ENCODE assay signal across 17 cellular contexts in the genomic region with DNA sequence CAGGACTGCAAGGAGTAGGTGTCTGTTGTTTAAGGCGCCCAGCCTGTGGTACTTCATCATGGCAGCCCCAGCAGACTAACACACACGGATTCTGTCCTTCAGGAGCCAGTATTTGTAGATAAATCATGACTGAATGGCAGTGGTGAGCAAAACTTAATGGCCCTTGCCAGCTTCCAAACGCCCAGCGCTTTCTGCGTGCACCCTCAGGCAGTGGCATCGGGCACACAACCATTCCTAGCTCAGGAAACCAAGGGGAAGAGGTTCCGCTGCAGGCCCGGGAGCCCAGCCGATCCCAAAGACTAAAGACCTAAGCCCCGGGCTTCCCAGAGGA.
DNase-seq lines count a peak whose midpoint lies in the region; FAIRE-seq and TF ChIP-seq lines count a peak whose summit lies in the region.
"Had no signal": no experiment of that assay in that cellular context is flagged by ENCODE, and none has a peak within 500 bp of the region (broad histone marks: within the 10 kb centered on the region; RNA-seq: fewer than 3 reads in every experiment).

No MANE protein-coding gene starts in this region.

- no peak overlapping the region for H3K4me2 ChIP-seq in H1 (ENCODE audit: insufficient read depth in 1 of 2, low read depth in 2 of 2, low read length in 2 of 2)
- H3K4me2 ChIP-seq: BLaER1 had no signal

- H4K5ac ChIP-seq in H1 (ENCODE audit: insufficient read length, low read depth, low read length): no peak overlapping the region

- no peak overlapping the region for H3K9ac ChIP-seq in H1 (replicated peaks in 1 of 4; ENCODE audit: extremely low read depth in 1 of 4, low read depth in 3 of 4, low read length in 3 of 4)
- H3K9ac ChIP-seq: BLaER1, GM23248 had no signal

- no peaks in the 10 kb centered on the region for H3K79me1 ChIP-seq in H1 (ENCODE audit: low read depth, low read length)

- H2BK120ac ChIP-seq in H1 (replicated peaks; ENCODE audit: low read depth, low read length): no peak overlapping the region

- no peak for TF ChIP-seq RAD21 in H1 (IDR thresholded peaks at IDR 0.05 in 1 of 2, conservative IDR thresholded peaks at IDR 0.05 in 1 of 2; ENCODE audit: low read depth in 2 of 2, low read length in 2 of 2)

- H3K56ac ChIP-seq in H1 (replicated peaks; ENCODE audit: insufficient read length, low read depth, low read length): no peak overlapping the region

- POLR2A ChIA-PET in H1 (lab: Charles Lee; ENCODE audit: partially characterized antibody): no interaction called here

- no peaks in the 10 kb centered on the region for H3K36me3 ChIP-seq in H1 (ENCODE audit: control insufficient read depth in 2 of 4, insufficient read depth in 4 of 4, low read length in 3 of 4)
- no peaks in the 10 kb centered on the region for H3K36me3 ChIP-seq in sigmoid colon
- H3K36me3 ChIP-seq: BLaER1 had no signal

- peak overlapping the region; percentile 46; the same call in 1 of the 2 replicates for H2BK15ac ChIP-seq in H1 (ENCODE audit: low read length)

- TF ChIP-seq EP300 in H1 (IDR thresholded peaks at IDR 0.05; ENCODE audit: borderline replicate concordance in 1 of 2, low read depth in 2 of 2, low read length in 2 of 2): no peak
- no peak for TF ChIP-seq EP300 in sigmoid colon (IDR thresholded peaks at IDR 0.05)

- H3K23ac ChIP-seq in H1 (ENCODE audit: insufficient read length): no peak overlapping the region

- H3K4me3 ChIP-seq in H1 (ENCODE audit: extremely low read depth in 1 of 4, insufficient read depth in 2 of 4, low read depth in 3 of 4, low read length in 4 of 4) (no peak overlapping the region), sigmoid colon (no peak overlapping the region)
- H3K4me3 ChIP-seq: BLaER1, GM23248 had no signal

- H2BK5ac ChIP-seq in H1 (ENCODE audit: low read depth, low read length): no peak overlapping the region

- FAIRE-seq in H1 (lab: Jason Lieb, UNC): no peak
- FAIRE-seq in urothelium cell line (lab: Jason Lieb, UNC): no peak

- peaks cover 0 to 2% of the 10 kb centered on the region in 2 experiments for H4K20me1 ChIP-seq in H1 (replicated peaks in 1 of 2; ENCODE audit: control insufficient read depth in 1 of 2, insufficient read depth in 2 of 2, low read length in 2 of 2)
- H4K20me1 ChIP-seq: BLaER1 had no signal

- TF ChIP-seq CTCF in H1 (IDR thresholded peaks at IDR 0.05; ENCODE audit: control extremely low read depth in 1 of 3, insufficient read depth in 1 of 3, low read depth in 1 of 3, low read length in 3 of 3) (no peak), sigmoid colon (IDR thresholded peaks at IDR 0.05) (no peak)

- H3K18ac ChIP-seq in H1 (ENCODE audit: extremely low read depth, low read length): no peak overlapping the region

- H3K9me3 ChIP-seq in H1 (ENCODE audit: insufficient read depth in 2 of 2, low read depth in 1 of 2, low read length in 1 of 2): no peaks in the 10 kb centered on the region
- H3K9me3 ChIP-seq in sigmoid colon: no peaks in the 10 kb centered on the region
- H3K9me3 ChIP-seq: BLaER1, Caco-2 had no signal

- H3K27me3 ChIP-seq in H1 (replicated peaks in 1 of 4; ENCODE audit: control insufficient read depth in 3 of 4, extremely low read depth in 1 of 4, insufficient read depth in 3 of 4, low read length in 3 of 4) (no peaks in the 10 kb centered on the region), sigmoid colon (peaks cover 0 to 29% (median under 1%) of the 10 kb centered on the region in 3 donors)
- H3K27me3 ChIP-seq: BLaER1 had no signal

- DNase-seq in activated CD4-positive, CD25-positive, alpha-beta regulatory T cell treated with anti-CD3 and anti-CD28 coated beads, Interleukin-2, amount 50 U/mL, for 72 hours: peak; percentile 3
- no peak for DNase-seq in activated CD4-positive, CD25-positive, alpha-beta regulatory T cell (lab: John Stamatoyannopoulos, UW)
- DNase-seq in H1 (ENCODE audit: low read depth in 1 of 2, low spot score in 2 of 2) (no peak), mesenteric fat pad (ENCODE audit: low spot score) (peak; percentile 62), sigmoid colon (peak; percentile 40), HCEC 1CT (no peak), NCI-H526 treated with DMSO at 0.1 percent for 48 hours (lab: John Stamatoyannopoulos, UW) (no peak), urothelium cell line (ENCODE audit: low spot score) (no peak)
- DNase-seq: 8988T; AML-193; CD8-positive, alpha-beta memory T cell; DMS53; GF-D8; GM23248; H7 had no signal

- H2AFZ ChIP-seq in H1 (ENCODE audit: low read length): no peak overlapping the region
- H2AFZ ChIP-seq: GM23248 had no signal

- no peak overlapping the region for H3K4ac ChIP-seq in H1 (replicated peaks; ENCODE audit: insufficient read length, low read depth, low read length)

- 92% methylated on average over 10 of the region's 10 CpGs; no CpG with 5 or more reads in 1 of the 2 experiments for WGBS in H1 (ENCODE audit: extremely low coverage in 1 of 2, insufficient coverage in 1 of 2, insufficient read length in 1 of 2, insufficient replicate concordance in 2 of 2, low coverage in 1 of 2, low lambda C conversion rate in 2 of 2, missing lambda C conversion rate in 1 of 2), 2 experiments
- 81 to 83% methylated on average over 10 of the region's 10 CpGs for WGBS in sigmoid colon, 2 donors

- H3K79me2 ChIP-seq in H1 (ENCODE audit: control insufficient read depth in 1 of 2, insufficient read depth in 2 of 2, low read length in 2 of 2): no peaks in the 10 kb centered on the region

- no peak overlapping the region for H4K8ac ChIP-seq in H1 (ENCODE audit: extremely low read depth, insufficient read depth, low read length)

- no peaks in the 10 kb centered on the region for H3K23me2 ChIP-seq in H1 (ENCODE audit: low read depth, low read length)

- H3K14ac ChIP-seq in H1 (ENCODE audit: insufficient read length): no peak overlapping the region

- H3K4me1 ChIP-seq in H1 (replicated peaks in 1 of 4; ENCODE audit: control insufficient read depth in 3 of 4, insufficient read depth in 4 of 4, low read length in 3 of 4) (peaks cover 0 to 2% (median 0%) of the 10 kb centered on the region in 4 experiments; a peak in 1 of 7 replicates), sigmoid colon (no peaks in the 10 kb centered on the region)
- H3K4me1 ChIP-seq: Caco-2 had no signal

- H3K27ac ChIP-seq in H1 (ENCODE audit: low read depth, low read length) (no peak overlapping the region), sigmoid colon (no peak overlapping the region)
- H3K27ac ChIP-seq: BLaER1, GM23248 had no signal

- CTCF ChIA-PET in H1 (lab: Charles Lee; ENCODE audit: partially characterized antibody): interaction anchor here (0.8 to 6.3 kb wide), 4 partner anchors 11 to 148 kb away, joined by 3 to 56 read pairs (median 3); no protein-coding TSS in a partner anchor

- no peak overlapping the region for H2BK12ac ChIP-seq in H1 (ENCODE audit: low read depth, low read length)

- no peak overlapping the region for H2BK20ac ChIP-seq in H1 (ENCODE audit: low read length)

- intact Hi-C loops in sigmoid colon (cut with DNase I): no loop called here

- H4K91ac ChIP-seq in H1 (replicated peaks; ENCODE audit: insufficient read length, low read length): no peak overlapping the region

- TF ChIP-seq POLR2A in H1 (IDR thresholded peaks at IDR 0.05; ENCODE audit: control extremely low read depth in 1 of 2, low read depth in 2 of 2, low read length in 2 of 2) (no peak), sigmoid colon (IDR thresholded peaks at IDR 0.05) (no peak)

- no peak overlapping the region for H2AK5ac ChIP-seq in H1 (ENCODE audit: low read depth, low read length)

TF ChIP-seq in H1, 55 proteins besides CTCF, POLR2A, EP300 and RAD21:
- TF ChIP-seq, protein P1, sequence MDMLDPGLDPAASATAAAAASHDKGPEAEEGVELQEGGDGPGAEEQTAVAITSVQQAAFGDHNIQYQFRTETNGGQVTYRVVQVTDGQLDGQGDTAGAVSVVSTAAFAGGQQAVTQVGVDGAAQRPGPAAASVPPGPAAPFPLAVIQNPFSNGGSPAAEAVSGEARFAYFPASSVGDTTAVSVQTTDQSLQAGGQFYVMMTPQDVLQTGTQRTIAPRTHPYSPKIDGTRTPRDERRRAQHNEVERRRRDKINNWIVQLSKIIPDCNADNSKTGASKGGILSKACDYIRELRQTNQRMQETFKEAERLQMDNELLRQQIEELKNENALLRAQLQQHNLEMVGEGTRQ (IDR thresholded peaks at IDR 0.05; ENCODE audit: low read length): no peak
- no peak for TF ChIP-seq JUND (IDR thresholded peaks at IDR 0.05; ENCODE audit: low read length)
- TF ChIP-seq, protein P2, sequence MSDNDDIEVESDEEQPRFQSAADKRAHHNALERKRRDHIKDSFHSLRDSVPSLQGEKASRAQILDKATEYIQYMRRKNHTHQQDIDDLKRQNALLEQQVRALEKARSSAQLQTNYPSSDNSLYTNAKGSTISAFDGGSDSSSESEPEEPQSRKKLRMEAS (IDR thresholded peaks at IDR 0.05): no peak
- no peak for TF ChIP-seq SP1 (IDR thresholded peaks at IDR 0.05; ENCODE audit: low read depth, low read length)
- TF ChIP-seq SP4 (IDR thresholded peaks at IDR 0.05; ENCODE audit: low read length): no peak
- TF ChIP-seq, protein P3, sequence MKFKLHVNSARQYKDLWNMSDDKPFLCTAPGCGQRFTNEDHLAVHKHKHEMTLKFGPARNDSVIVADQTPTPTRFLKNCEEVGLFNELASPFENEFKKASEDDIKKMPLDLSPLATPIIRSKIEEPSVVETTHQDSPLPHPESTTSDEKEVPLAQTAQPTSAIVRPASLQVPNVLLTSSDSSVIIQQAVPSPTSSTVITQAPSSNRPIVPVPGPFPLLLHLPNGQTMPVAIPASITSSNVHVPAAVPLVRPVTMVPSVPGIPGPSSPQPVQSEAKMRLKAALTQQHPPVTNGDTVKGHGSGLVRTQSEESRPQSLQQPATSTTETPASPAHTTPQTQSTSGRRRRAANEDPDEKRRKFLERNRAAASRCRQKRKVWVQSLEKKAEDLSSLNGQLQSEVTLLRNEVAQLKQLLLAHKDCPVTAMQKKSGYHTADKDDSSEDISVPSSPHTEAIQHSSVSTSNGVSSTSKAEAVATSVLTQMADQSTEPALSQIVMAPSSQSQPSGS (IDR thresholded peaks at IDR 0.05; ENCODE audit: low read length): no peak
- no peak for TF ChIP-seq EZH2 (IDR thresholded peaks at IDR 0.05; ENCODE audit: low read depth, low read length, severe bottlenecking)
- no peak for TF ChIP-seq JUN (IDR thresholded peaks at IDR 0.05; ENCODE audit: low read depth, low read length)
- TF ChIP-seq GTF2F1 (IDR thresholded peaks at IDR 0.05; ENCODE audit: borderline replicate concordance, low read depth, low read length): no peak
- no peak for TF ChIP-seq CTBP2 (IDR thresholded peaks at IDR 0.05; ENCODE audit: borderline replicate concordance, insufficient read depth, insufficient read length, low read length)
- TF ChIP-seq SIX5 (IDR thresholded peaks at IDR 0.05; ENCODE audit: low read depth, low read length): no peak
- no peak for TF ChIP-seq RNF2 (IDR thresholded peaks at IDR 0.05; ENCODE audit: borderline replicate concordance, low read depth, low read length, missing control alignments, poor library complexity, severe bottlenecking)

Comparison
In these comparisons a context has a peak if more than half of its experiments do, and no peak if none do; other contexts are left out.
1. DNase-seq: peak in activated CD4-positive, CD25-positive, alpha-beta regulatory T cell treated with anti-CD3 and anti-CD28 coated beads, Interleukin-2, amount 50 U/mL, for 72 hours (single experiment), mesenteric fat pad (single experiment) and sigmoid colon (single experiment); none in activated CD4-positive, CD25-positive, alpha-beta regulatory T cell (0 of 4), H1 (0 of 2), HCEC 1CT (single experiment), NCI-H526 treated with DMSO at 0.1 percent for 48 hours (single experiment) and urothelium cell line (single experiment).